ENCODE assay signal across 8 cellular contexts in genomic region chr9:36163049-36163839, GRCh38. TPM values are rescaled to one million over a fixed set of nuclear protein-coding genes. Genes with fewer than 3 reads are reported as not detected.
DNase-seq lines count a peak whose midpoint lies in the region; ATAC-seq lines count a peak whose summit lies in the region.

No MANE protein-coding gene starts in this region.

- no peak overlapping the region for H3K27ac Mint-ChIP-seq in activated naive CD4-positive, alpha-beta T cell treated with anti-CD3 and anti-CD28 coated beads for 36 hours

- H3K36me3 Mint-ChIP-seq in activated naive CD4-positive, alpha-beta T cell treated with anti-CD3 and anti-CD28 coated beads for 36 hours (ENCODE audit: low read depth) = peaks cover 1% of the 10 kb centered on the region

- peaks cover 3% of the 10 kb centered on the region for H3K4me1 Mint-ChIP-seq in activated naive CD4-positive, alpha-beta T cell treated with anti-CD3 and anti-CD28 coated beads for 36 hours (ENCODE audit: low read depth)

- no peaks in the 10 kb centered on the region for H3K36me3 ChIP-seq in SJCRH30

- CTCF ChIA-PET in activated naive CD4-positive, alpha-beta T cell treated with anti-CD3 and anti-CD28 coated beads for 36 hours (lab: Charles Lee) = interaction anchor here (0.8 to 10.8 kb wide), 6 partner anchors 23 to 209 kb away, joined by 3 to 283 read pairs (median 5); partner anchors contain the start of gene CLTA

- DNase-seq in AG20443 (ENCODE audit: low spot score) (peak; percentile 30), SJCRH30 (peak; percentile 98 to 99), globus pallidus (ENCODE audit: low spot score) (peak; percentile 73), nucleus accumbens (lab: John Stamatoyannopoulos, UW) (peak in 43 of 56 donors; percentile 19 to 77 (median 41)), DMS153 treated with DMSO at 0.1 percent for 48 hours (lab: John Stamatoyannopoulos, UW; ENCODE audit: unreplicated experiment) (no peak), NCI-H345 treated with DMSO at 0.1 percent for 48 hours (lab: John Stamatoyannopoulos, UW; ENCODE audit: unreplicated experiment) (no peak)
- no peak for DNase-seq in activated naive CD4-positive, alpha-beta T cell treated with anti-CD3 and anti-CD28 coated beads for 36 hours

- no peak overlapping the region for H3K4me3 Mint-ChIP-seq in activated naive CD4-positive, alpha-beta T cell treated with anti-CD3 and anti-CD28 coated beads for 36 hours

- H3K27ac ChIP-seq in SJCRH30 = peak overlapping the region; percentile 97

- peaks cover 34% of the 10 kb centered on the region for H3K4me1 ChIP-seq in SJCRH30

- H3K4me3 ChIP-seq in SJCRH30 = peak overlapping the region; percentile 29

- no peaks in the 10 kb centered on the region for H3K9me3 Mint-ChIP-seq in activated naive CD4-positive, alpha-beta T cell treated with anti-CD3 and anti-CD28 coated beads for 36 hours

- no peaks in the 10 kb centered on the region for H3K27me3 ChIP-seq in SJCRH30

- H3K27me3 Mint-ChIP-seq in activated naive CD4-positive, alpha-beta T cell treated with anti-CD3 and anti-CD28 coated beads for 36 hours (ENCODE audit: low read depth) = no peaks in the 10 kb centered on the region

- ATAC-seq in esophagus mucosa = no peak

- intact Hi-C loops in activated naive CD4-positive, alpha-beta T cell treated with anti-CD3 and anti-CD28 coated beads for 36 hours (cut with micrococcal nuclease) = no loop called here

- H3K9me3 ChIP-seq in SJCRH30 (replicated peaks) = no peaks in the 10 kb centered on the region

RNA-seq across cellular contexts. Expression of gene CCIN, which starts 5.9 kb away (rescaled TPM):
- 0.05 and 0.24 TPM in 2 replicates for total RNA-seq in SJCRH30 (2014; rRNA removed; shearing (Covaris generic))
- not detected for total RNA-seq in activated naive CD4-positive, alpha-beta T cell treated with anti-CD3 and anti-CD28 coated beads for 36 hours
- total RNA-seq in esophagus mucosa = not detected

RNA-seq across cellular contexts. Expression of gene GLIPR2, which starts 26.7 kb away (rescaled TPM):
- total RNA-seq in SJCRH30 (2014; rRNA removed; shearing (Covaris generic)) = 26.3 and 27.1 TPM in 2 replicates
- 1 to 10 TPM; 8.0 to 9.7 TPM for total RNA-seq in activated naive CD4-positive, alpha-beta T cell treated with anti-CD3 and anti-CD28 coated beads for 36 hours
- total RNA-seq in esophagus mucosa = 8.8 TPM

RNA-seq across cellular contexts. Expression of gene CLTA, which starts 27.5 kb away (rescaled TPM):
- 175 and 179 TPM in 2 replicates for total RNA-seq in SJCRH30 (2014; rRNA removed; shearing (Covaris generic))
- total RNA-seq in activated naive CD4-positive, alpha-beta T cell treated with anti-CD3 and anti-CD28 coated beads for 36 hours = 100 to 1,000 TPM in 1 of 2 experiments, 10 to 100 TPM in 1; 96.4 to 101 TPM
- total RNA-seq in esophagus mucosa = 169 TPM

Comparison
In these comparisons a context has a peak if more than half of its experiments do, and no peak if none do; other contexts are left out.
1. DNase-seq: peak in AG20443 (single experiment), SJCRH30 (2 of 2), globus pallidus (single experiment) and nucleus accumbens (43 of 56); none in activated naive CD4-positive, alpha-beta T cell treated with anti-CD3 and anti-CD28 coated beads for 36 hours (single experiment), DMS153 treated with DMSO at 0.1 percent for 48 hours (single experiment) and NCI-H345 treated with DMSO at 0.1 percent for 48 hours (single experiment).